ENCODE assay signal across 21 cellular contexts in genomic region chr18:23929362-23929940, GRCh38.
A peak's percentile ranks its signal among the peaks of the same experiment; 100 is the strongest.
DNase-seq lines count a peak whose midpoint lies in the region; ATAC-seq and TF ChIP-seq lines count a peak whose summit lies in the region.
"Had no signal": no experiment of that assay in that cellular context is flagged by ENCODE, and none has a peak within 500 bp of the region (broad histone marks: within the 10 kb centered on the region; RNA-seq: fewer than 3 reads in every experiment).

No MANE protein-coding gene starts in this region.

- no peaks in the 10 kb centered on the region for H3K9me3 ChIP-seq in CD4-positive, alpha-beta memory T cell (ENCODE audit: control insufficient read depth in 1 of 2, low read length in 2 of 2)
- H3K9me3 ChIP-seq in effector memory CD4-positive, alpha-beta T cell (ENCODE audit: control insufficient read depth, low read length): no peaks in the 10 kb centered on the region
- H3K9me3 ChIP-seq: esophagus squamous epithelium, SJCRH30, testis, uterus had no signal

- H3K27ac Mint-ChIP-seq in activated CD4-positive, alpha-beta T cell treated with anti-CD3 and anti-CD28 coated beads for 36 hours: no peak overlapping the region
- peak overlapping the region; percentile 57 to 95 (median 89) for H3K27ac Mint-ChIP-seq in CD4-positive, alpha-beta memory T cell
- H3K27ac Mint-ChIP-seq in activated CD4-positive, alpha-beta memory T cell treated with anti-CD3 and anti-CD28 coated beads for 36 hours: peak overlapping the region; percentile 16
- H3K27ac Mint-ChIP-seq in HFFc6: no peak overlapping the region
- H3K27ac Mint-ChIP-seq: endodermal cell, memory B cell had no signal

- H3K27ac ChIP-seq in CD4-positive, alpha-beta memory T cell (ENCODE audit: low read depth, low read length): no peak overlapping the region
- peak overlapping the region; percentile 43 for H3K27ac ChIP-seq in effector memory CD4-positive, alpha-beta T cell (ENCODE audit: insufficient read depth, low read length, poor library complexity, severe bottlenecking)
- H3K27ac ChIP-seq: esophagus squamous epithelium, KMS-11, SJCRH30, testis, uterus had no signal

- DNase-seq in activated CD4-positive, alpha-beta T cell treated with anti-CD3 and anti-CD28 coated beads for 36 hours: peak; percentile 10
- no peak for DNase-seq in activated CD4-positive, alpha-beta T cell treated with anti-CD3 and anti-CD28 coated beads, Interleukin-2, amount 50 U/mL, for 4 hours
- DNase-seq in CD4-positive, alpha-beta memory T cell: peak in 2 of 5 donors; percentile 19 to 20
- DNase-seq in activated CD4-positive, alpha-beta memory T cell treated with anti-CD3 and anti-CD28 coated beads for 36 hours: peak; percentile 41
- no peak for DNase-seq in effector memory CD4-positive, alpha-beta T cell
- DNase-seq in HFFc6: no peak
- DNase-seq: activated T-cell treated with anti-CD3 and anti-CD28 coated beads, Interleukin-2, amount 50 U/mL, for 4 hours; AML-193; DMS79; endodermal cell; esophagus squamous epithelium; NCI-H146; NCI-H524; occipital lobe; SJCRH30; testis; uterus had no signal

- no peaks in the 10 kb centered on the region for H3K36me3 ChIP-seq in CD4-positive, alpha-beta memory T cell (ENCODE audit: insufficient read depth, low read length)
- no peaks in the 10 kb centered on the region for H3K36me3 ChIP-seq in effector memory CD4-positive, alpha-beta T cell (ENCODE audit: control insufficient read depth, insufficient read depth, low read length)
- H3K36me3 ChIP-seq: SJCRH30, uterus had no signal

- peak; percentile 53 for ATAC-seq in activated CD4-positive, alpha-beta T cell treated with anti-CD3 and anti-CD28 coated beads for 36 hours
- no peak for ATAC-seq in HG03139 (IDR thresholded peaks at IDR 0.05; ENCODE audit: unreplicated experiment)
- ATAC-seq in GM18861 (IDR thresholded peaks at IDR 0.05; ENCODE audit: unreplicated experiment): no peak

- CTCF ChIA-PET in activated CD4-positive, alpha-beta T cell treated with anti-CD3 and anti-CD28 coated beads for 36 hours (lab: Charles Lee): interaction anchor here (0.7 to 4.3 kb wide), 3 partner anchors 9 to 87 kb away, joined by 4 to 18 read pairs (median 4); no protein-coding TSS in a partner anchor
- CTCF ChIA-PET in CD4-positive, alpha-beta memory T cell (lab: Charles Lee; ENCODE audit: partially characterized antibody): interaction anchor here (0.6 to 4.3 kb wide), 7 partner anchors 9 to 439 kb away, joined by 3 to 46 read pairs (median 4); no protein-coding TSS in a partner anchor
- CTCF ChIA-PET in activated CD4-positive, alpha-beta memory T cell treated with anti-CD3 and anti-CD28 coated beads for 36 hours (lab: Charles Lee): interaction anchor here (4.5 kb wide), 1 partner anchor 11 kb away, joined by 42 read pairs; no protein-coding TSS in a partner anchor

- peaks cover 18% of the 10 kb centered on the region for H3K4me1 Mint-ChIP-seq in activated CD4-positive, alpha-beta T cell treated with anti-CD3 and anti-CD28 coated beads for 36 hours
- peaks cover 22 to 54% (median 37%) of the 10 kb centered on the region in 4 donors for H3K4me1 Mint-ChIP-seq in CD4-positive, alpha-beta memory T cell
- H3K4me1 Mint-ChIP-seq in activated CD4-positive, alpha-beta memory T cell treated with anti-CD3 and anti-CD28 coated beads for 36 hours (ENCODE audit: low read depth): peaks cover 29% of the 10 kb centered on the region
- H3K4me1 Mint-ChIP-seq in HFFc6 (ENCODE audit: low read depth): peaks cover 35% of the 10 kb centered on the region

- H3K27me3 ChIP-seq in CD4-positive, alpha-beta memory T cell (ENCODE audit: insufficient read depth, low read length): no peaks in the 10 kb centered on the region
- H3K27me3 ChIP-seq in effector memory CD4-positive, alpha-beta T cell (replicated peaks; ENCODE audit: control insufficient read depth, insufficient read depth, low read length, poor library complexity, severe bottlenecking): no peaks in the 10 kb centered on the region
- H3K27me3 ChIP-seq: esophagus squamous epithelium, SJCRH30, testis, uterus had no signal

- H3K4me3 Mint-ChIP-seq in activated CD4-positive, alpha-beta T cell treated with anti-CD3 and anti-CD28 coated beads for 36 hours: no peak overlapping the region
- peak overlapping the region in 7 of 8 donors; percentile 29 to 80 (median 69) for H3K4me3 Mint-ChIP-seq in CD4-positive, alpha-beta memory T cell
- no peak overlapping the region for H3K4me3 Mint-ChIP-seq in activated CD4-positive, alpha-beta memory T cell treated with anti-CD3 and anti-CD28 coated beads for 36 hours
- H3K4me3 Mint-ChIP-seq in HFFc6: no peak overlapping the region
- H3K4me3 Mint-ChIP-seq: activated T-cell treated with anti-CD3 and anti-CD28 coated beads, Interleukin-2, amount 50 U/mL, for 4 hours; endodermal cell; memory B cell had no signal

- no peaks in the 10 kb centered on the region for H3K9me3 Mint-ChIP-seq in activated CD4-positive, alpha-beta T cell treated with anti-CD3 and anti-CD28 coated beads for 36 hours (ENCODE audit: low read depth)
- no peaks in the 10 kb centered on the region for H3K9me3 Mint-ChIP-seq in CD4-positive, alpha-beta memory T cell
- H3K9me3 Mint-ChIP-seq in activated CD4-positive, alpha-beta memory T cell treated with anti-CD3 and anti-CD28 coated beads for 36 hours: no peaks in the 10 kb centered on the region
- no peaks in the 10 kb centered on the region for H3K9me3 Mint-ChIP-seq in HFFc6
- H3K9me3 Mint-ChIP-seq: activated T-cell treated with anti-CD3 and anti-CD28 coated beads, Interleukin-2, amount 50 U/mL, for 4 hours; endodermal cell; memory B cell had no signal

- no peak for TF ChIP-seq CTCF in HFFc6 (IDR thresholded peaks at IDR 0.05)

- intact Hi-C loops in activated CD4-positive, alpha-beta T cell treated with anti-CD3 and anti-CD28 coated beads for 36 hours (cut with DNase I, micrococcal nuclease): no loop called here
- intact Hi-C loops in CD4-positive, alpha-beta memory T cell (cut with micrococcal nuclease): no loop called here
- intact Hi-C loops in activated CD4-positive, alpha-beta memory T cell treated with anti-CD3 and anti-CD28 coated beads for 36 hours (cut with micrococcal nuclease): loop anchor here (5.0 to 10.0 kb wide), 2 partner anchors 45 to 148 kb away; no protein-coding TSS in a partner anchor

- H3K36me3 Mint-ChIP-seq in activated CD4-positive, alpha-beta T cell treated with anti-CD3 and anti-CD28 coated beads for 36 hours (ENCODE audit: low read depth): no peaks in the 10 kb centered on the region
- H3K36me3 Mint-ChIP-seq in CD4-positive, alpha-beta memory T cell: no peaks in the 10 kb centered on the region
- no peaks in the 10 kb centered on the region for H3K36me3 Mint-ChIP-seq in activated CD4-positive, alpha-beta memory T cell treated with anti-CD3 and anti-CD28 coated beads for 36 hours
- no peaks in the 10 kb centered on the region for H3K36me3 Mint-ChIP-seq in HFFc6 (ENCODE audit: low read depth)
- H3K36me3 Mint-ChIP-seq: memory B cell had no signal

- H3K4me3 ChIP-seq in CD4-positive, alpha-beta memory T cell (ENCODE audit: low read length in 2 of 2): no peak overlapping the region
- no peak overlapping the region for H3K4me3 ChIP-seq in effector memory CD4-positive, alpha-beta T cell (ENCODE audit: insufficient read depth, low read depth, low read length, poor library complexity, severe bottlenecking)
- H3K4me3 ChIP-seq: esophagus squamous epithelium, SJCRH30, testis, uterus had no signal

- H3K4me1 ChIP-seq in CD4-positive, alpha-beta memory T cell (ENCODE audit: insufficient read depth, low read length): peaks cover 35% of the 10 kb centered on the region
- H3K4me1 ChIP-seq in effector memory CD4-positive, alpha-beta T cell (ENCODE audit: control insufficient read depth, insufficient read depth, low read length, poor library complexity, severe bottlenecking): peaks cover 16% of the 10 kb centered on the region
- H3K4me1 ChIP-seq: esophagus squamous epithelium, SJCRH30, uterus had no signal

- no peaks in the 10 kb centered on the region for H3K27me3 Mint-ChIP-seq in activated CD4-positive, alpha-beta T cell treated with anti-CD3 and anti-CD28 coated beads for 36 hours
- no peaks in the 10 kb centered on the region for H3K27me3 Mint-ChIP-seq in CD4-positive, alpha-beta memory T cell
- H3K27me3 Mint-ChIP-seq in activated CD4-positive, alpha-beta memory T cell treated with anti-CD3 and anti-CD28 coated beads for 36 hours: no peaks in the 10 kb centered on the region
- no peaks in the 10 kb centered on the region; the same call in 1 of the 2 replicates for H3K27me3 Mint-ChIP-seq in HFFc6 (ENCODE audit: insufficient read depth)
- H3K27me3 Mint-ChIP-seq: memory B cell had no signal

- POLR2A ChIA-PET in activated CD4-positive, alpha-beta T cell treated with anti-CD3 and anti-CD28 coated beads for 36 hours (lab: Charles Lee): no interaction called here
- POLR2A ChIA-PET in CD4-positive, alpha-beta memory T cell (lab: Charles Lee; ENCODE audit: partially characterized antibody): interaction anchor here (1.0 to 2.5 kb wide), 9 partner anchors 9 to 93 kb away, joined by 3 to 7 read pairs (median 4); partner anchors contain the start of gene TTC39C
- POLR2A ChIA-PET in activated CD4-positive, alpha-beta memory T cell treated with anti-CD3 and anti-CD28 coated beads for 36 hours (lab: Charles Lee): no interaction called here

Comparison
In these comparisons a context has a peak if more than half of its experiments do, and no peak if none do; other contexts are left out.
1. DNase-seq: peak in activated CD4-positive, alpha-beta T cell treated with anti-CD3 and anti-CD28 coated beads for 36 hours (single experiment) and activated CD4-positive, alpha-beta memory T cell treated with anti-CD3 and anti-CD28 coated beads for 36 hours (single experiment); none in activated CD4-positive, alpha-beta T cell treated with anti-CD3 and anti-CD28 coated beads, Interleukin-2, amount 50 U/mL, for 4 hours (0 of 2), effector memory CD4-positive, alpha-beta T cell (0 of 3) and HFFc6 (single experiment).
2. H3K27ac Mint-ChIP-seq: peak in CD4-positive, alpha-beta memory T cell (7 of 7) and activated CD4-positive, alpha-beta memory T cell treated with anti-CD3 and anti-CD28 coated beads for 36 hours (single experiment); none in activated CD4-positive, alpha-beta T cell treated with anti-CD3 and anti-CD28 coated beads for 36 hours (single experiment) and HFFc6 (single experiment).
3. H3K4me3 Mint-ChIP-seq: peak in CD4-positive, alpha-beta memory T cell (7 of 8); none in activated CD4-positive, alpha-beta T cell treated with anti-CD3 and anti-CD28 coated beads for 36 hours (single experiment), activated CD4-positive, alpha-beta memory T cell treated with anti-CD3 and anti-CD28 coated beads for 36 hours (single experiment) and HFFc6 (single experiment).